17 cellular contexts compared by ENCODE assay signal in genomic region chr4:95505149-95505548, GRCh38. TPM values are rescaled to one million over a fixed set of nuclear protein-coding genes. Genes with fewer than 3 reads are reported as not detected.
A peak's percentile ranks its signal among the peaks of the same experiment; 100 is the strongest.
DNase-seq lines count a peak whose midpoint lies in the region; TF ChIP-seq lines count a peak whose summit lies in the region.
"Had no signal": no experiment of that assay in that cellular context is flagged by ENCODE, and none has a peak within 500 bp of the region (broad histone marks: within the 10 kb centered on the region; RNA-seq: fewer than 3 reads in every experiment).

No MANE protein-coding gene starts in this region.

- H3K27ac Mint-ChIP-seq in type B pancreatic cell = peak overlapping the region; percentile 8
- H3K27ac Mint-ChIP-seq: CD4-positive, alpha-beta T cell had no signal

- no peaks in the 10 kb centered on the region for H3K36me3 ChIP-seq in mesodermal cell (ENCODE audit: control insufficient read depth, insufficient read depth, low read length)
- H3K36me3 ChIP-seq: esophagus muscularis mucosa, sigmoid colon had no signal

- H3K4me3 ChIP-seq in fibroblast of mammary gland (ENCODE audit: control insufficient read depth, low read depth, low read length) = no peak overlapping the region
- H3K4me3 ChIP-seq in mesodermal cell (ENCODE audit: extremely low read depth, insufficient read depth, low read length, poor library complexity, severe bottlenecking) = no peak overlapping the region
- H3K4me3 ChIP-seq: esophagus muscularis mucosa, sigmoid colon had no signal

- DNase-seq in SK-MEL-5 (ENCODE audit: low read depth, low spot score) (peak; percentile 94), fibroblast of mammary gland (ENCODE audit: low read depth) (peak; percentile 7), type B pancreatic cell (ENCODE audit: extremely low spot score, unreplicated experiment) (no peak), T1000 (lab: John Stamatoyannopoulos, UW) (no peak), DMS79 treated with DMSO at 0.1 percent for 48 hours (lab: John Stamatoyannopoulos, UW) (no peak)
- no peak for DNase-seq in stimulated activated CD4-positive, alpha-beta T cell treated with anti-CD3 and anti-CD28 coated beads, Interleukin-4, amount 100 ng/mL, for 1 hour
- DNase-seq in activated CD4-positive, alpha-beta T cell treated with anti-CD3 and anti-CD28 coated beads for 48 hours = no peak
- DNase-seq: activated naive CD4-positive, alpha-beta T cell treated with anti-CD3 and anti-CD28 coated beads, Interleukin-2, amount 50 U/mL, for 16 hours; CD4-positive, alpha-beta T cell; GOT3; NCI-H1930; NCI-H82; SHP77 treated with DMSO at 0.1 percent for 48 hours; sigmoid colon had no signal

- H3K9me3 Mint-ChIP-seq in type B pancreatic cell = peaks cover 4% of the 10 kb centered on the region
- H3K9me3 Mint-ChIP-seq: CD4-positive, alpha-beta T cell had no signal

- peak overlapping the region; percentile 9 for H3K4me3 Mint-ChIP-seq in type B pancreatic cell
- H3K4me3 Mint-ChIP-seq: CD4-positive, alpha-beta T cell had no signal

- H3K27me3 Mint-ChIP-seq in type B pancreatic cell = peaks cover 29% of the 10 kb centered on the region
- H3K27me3 Mint-ChIP-seq: CD4-positive, alpha-beta T cell had no signal

- H3K9me3 ChIP-seq in mesodermal cell (ENCODE audit: control insufficient read depth, low read length) = no peaks in the 10 kb centered on the region
- H3K9me3 ChIP-seq: esophagus muscularis mucosa, sigmoid colon had no signal

- H3K4me1 Mint-ChIP-seq in type B pancreatic cell (ENCODE audit: unreplicated experiment) = peaks cover 28% of the 10 kb centered on the region

- peaks cover 23% of the 10 kb centered on the region for H3K36me3 Mint-ChIP-seq in type B pancreatic cell

- in situ Hi-C loops in SK-MEL-5 (cut with HindIII; ENCODE audit: low pct_unique_long_range_greater_than_20kb, low sequenced_read_pairs) = no loop called here

- peaks cover 33% of the 10 kb centered on the region for H3K4me1 ChIP-seq in mesodermal cell (ENCODE audit: control insufficient read depth, insufficient read depth, low read length, poor library complexity, severe bottlenecking)
- H3K4me1 ChIP-seq: sigmoid colon had no signal

- no peak for TF ChIP-seq CTCF in fibroblast of mammary gland (conservative IDR thresholded peaks at IDR 0.05; ENCODE audit: control insufficient read depth, insufficient read depth, low read depth, low read length)
- no peak for TF ChIP-seq CTCF in type B pancreatic cell (conservative IDR thresholded peaks at IDR 0.05)

- H3K27ac ChIP-seq in mesodermal cell (ENCODE audit: low read depth, low read length, severe bottlenecking) = peak overlapping the region; percentile 73
- H3K27ac ChIP-seq: esophagus muscularis mucosa, HL-60, sigmoid colon had no signal

- 38 to 100% methylated on average over 1 of the region's 2 CpGs for WGBS in mesodermal cell (ENCODE audit: insufficient coverage in 2 of 2), 2 experiments

RNA-seq across cellular contexts. Expression of gene UNC5C, which starts 43.6 kb away (rescaled TPM):
- total RNA-seq in SK-MEL-5 (2014; rRNA removed; shearing (Covaris generic)) = 0.43 and 0.50 TPM in 2 replicates
- 2.0 and 2.3 TPM in 2 replicates for polyA plus RNA-seq in SK-MEL-5 (2015; cell fraction: cytosol; rRNA removed)
- 1.0 and 1.5 TPM in 2 replicates for polyA plus RNA-seq in SK-MEL-5 (2015; cell fraction: nucleus; rRNA removed)
- polyA plus RNA-seq in mesodermal cell (2013, experiment 1 of 2) = 41.3 TPM
- 31.8 TPM for polyA plus RNA-seq in mesodermal cell (2013, experiment 2 of 2)
- total RNA-seq in type B pancreatic cell (ENCODE audit: low replicate concordance) = 20.5 and 95.0 TPM in 2 replicates
- total RNA-seq: CD4-positive, alpha-beta T cell had no signal

Comparison
In these comparisons a context has a peak if more than half of its experiments do, and no peak if none do; other contexts are left out.
1. DNase-seq: peak in SK-MEL-5 (single experiment) and fibroblast of mammary gland (single experiment); none in type B pancreatic cell (single experiment), T1000 (single experiment), DMS79 treated with DMSO at 0.1 percent for 48 hours (single experiment), stimulated activated CD4-positive, alpha-beta T cell treated with anti-CD3 and anti-CD28 coated beads, Interleukin-4, amount 100 ng/mL, for 1 hour (single experiment) and activated CD4-positive, alpha-beta T cell treated with anti-CD3 and anti-CD28 coated beads for 48 hours (single experiment).
2. RNA of gene UNC5C, which starts 43.6 kb away (total RNA-seq): 20.5 to 95.0 TPM in type B pancreatic cell; 0.43 to 0.50 TPM in SK-MEL-5; every median in the first group is over 10 times any median in the second.